ENCODE assay signal across 13 cellular contexts in genomic region chr7:2728309-2729042, GRCh38. TPM values are rescaled to one million over a fixed set of nuclear protein-coding genes. Genes with fewer than 3 reads are reported as not detected.
DNase-seq lines count a peak whose midpoint lies in the region; ATAC-seq and TF ChIP-seq lines count a peak whose summit lies in the region.
"Had no signal": no experiment of that assay in that cellular context is flagged by ENCODE, and none has a peak within 500 bp of the region (broad histone marks: within the 10 kb centered on the region; RNA-seq: fewer than 3 reads in every experiment).

No MANE protein-coding gene starts in this region.

- H3K4me1 Mint-ChIP-seq in endothelial cell (ENCODE audit: unreplicated experiment) (peaks cover 6% of the 10 kb centered on the region), osteocyte (ENCODE audit: unreplicated experiment) (peaks cover 13% of the 10 kb centered on the region)

- H3K4me3 ChIP-seq in cardiac muscle cell, result no peak overlapping the region

- peaks cover 10% of the 10 kb centered on the region for H3K27me3 Mint-ChIP-seq in endothelial cell (ENCODE audit: unreplicated experiment)
- H3K27me3 Mint-ChIP-seq in osteocyte (ENCODE audit: unreplicated experiment), result no peaks in the 10 kb centered on the region

- intact Hi-C loops in Right ventricle myocardium inferior (cut with DNase I), result no loop called here

- no peaks in the 10 kb centered on the region for H3K9me3 ChIP-seq in cardiac muscle cell (ENCODE audit: low read depth)

- no peak for DNase-seq in cardiac muscle cell (ENCODE audit: low read depth in 1 of 2, low spot score in 1 of 2)
- DNase-seq in Right ventricle myocardium inferior (ENCODE audit: missing footprints), result no peak
- no peak for DNase-seq in endothelial cell (ENCODE audit: low spot score)
- DNase-seq in osteocyte (ENCODE audit: extremely low spot score, unreplicated experiment), result no peak
- no peak for DNase-seq in NCI-H2171 (lab: John Stamatoyannopoulos, UW)
- DNase-seq in HuH-7 (ENCODE audit: low spot score), result no peak
- DNase-seq: ACHN; effector CD4-positive, alpha-beta T cell; NCI-H2081 treated with DMSO at 0.1 percent for 48 hours had no signal

- H3K36me3 ChIP-seq in cardiac muscle cell, result peaks cover 12% of the 10 kb centered on the region

- TF ChIP-seq CTCF in cardiac muscle cell (IDR thresholded peaks at IDR 0.05; ENCODE audit: low read depth, low read length) (no peak), endothelial cell (IDR thresholded peaks at IDR 0.05; ENCODE audit: unreplicated experiment) (no peak), osteocyte (IDR thresholded peaks at IDR 0.05) (no peak)

- peaks cover 45% of the 10 kb centered on the region for H3K36me3 Mint-ChIP-seq in endothelial cell (ENCODE audit: low read depth, unreplicated experiment)
- peaks cover 48% of the 10 kb centered on the region for H3K36me3 Mint-ChIP-seq in osteocyte (ENCODE audit: unreplicated experiment)

- H3K27me3 ChIP-seq in cardiac muscle cell, result no peaks in the 10 kb centered on the region

- no peak for TF ChIP-seq POLR2A in GM18505 (IDR thresholded peaks at IDR 0.05; ENCODE audit: borderline replicate concordance, extremely low read depth, insufficient read depth, insufficient read length)

- H3K27ac ChIP-seq in cardiac muscle cell, result peak overlapping the region; percentile 68

- H3K9me3 Mint-ChIP-seq in endothelial cell (ENCODE audit: unreplicated experiment) (no peaks in the 10 kb centered on the region), osteocyte (ENCODE audit: unreplicated experiment) (no peaks in the 10 kb centered on the region)

- H3K4me3 Mint-ChIP-seq in endothelial cell (ENCODE audit: unreplicated experiment), result no peak overlapping the region
- H3K4me3 Mint-ChIP-seq in osteocyte (ENCODE audit: unreplicated experiment), result no peak overlapping the region

- H3K4me1 ChIP-seq in cardiac muscle cell (ENCODE audit: low read depth), result peaks cover 20% of the 10 kb centered on the region

- H3K27ac Mint-ChIP-seq in endothelial cell (ENCODE audit: unreplicated experiment) (peak overlapping the region; percentile 6), osteocyte (ENCODE audit: unreplicated experiment) (peak overlapping the region; percentile 69)

- ATAC-seq in Right ventricle myocardium inferior, result no peak
- ATAC-seq in GM18505 (IDR thresholded peaks at IDR 0.05; ENCODE audit: unreplicated experiment), result no peak
- ATAC-seq in HG03457 (IDR thresholded peaks at IDR 0.05; ENCODE audit: unreplicated experiment), result no peak

RNA-seq across cellular contexts. Expression of gene AMZ1, which starts 40.5 kb away (rescaled TPM):
- 0.80 and 1.1 TPM in 2 replicates for total RNA-seq in cardiac muscle cell
- polyA plus RNA-seq in cardiac muscle cell, result 1.6 and 1.7 TPM in 2 replicates
- 0.05 TPM for total RNA-seq in Right ventricle myocardium inferior
- 0.05 TPM for total RNA-seq in endothelial cell (ENCODE audit: unreplicated experiment)
- total RNA-seq in osteocyte, result 5.8 and 6.6 TPM in 2 replicates
- total RNA-seq: lung microvascular endothelial cell, pulmonary artery endothelial cell had no signal
